Comparison of ENCODE assay signal across 2 cellular contexts in genomic region chr4:102993985-102994384, GRCh38. TPM values are rescaled to one million over a fixed set of nuclear protein-coding genes. Genes with fewer than 3 reads are reported as not detected.
"Had no signal": no experiment of that assay in that cellular context is flagged by ENCODE, and none has a peak within 500 bp of the region (broad histone marks: within the 10 kb centered on the region; RNA-seq: fewer than 3 reads in every experiment).

No MANE protein-coding gene starts in this region.

RNA-seq across cellular contexts. Expression of gene SLC9B1, which starts 25.5 kb away (rescaled TPM):
- total RNA-seq: smooth muscle cell had no signal
- polyA plus RNA-seq: neural cell, smooth muscle cell had no signal
